ENCODE assay signal across 8 cellular contexts in genomic region chr4:4107411-4108107, GRCh38.
DNase-seq lines count a peak whose midpoint lies in the region; ATAC-seq and TF ChIP-seq lines count a peak whose summit lies in the region.
"Not testable (repeated sequence)": the region's sequence is repeated elsewhere in the genome, so short reads cannot be mapped to it uniquely, and the experiment has no call there.

No MANE protein-coding gene starts in this region.

- intact Hi-C loops in Panc1 (cut with micrococcal nuclease; ENCODE audit: unreplicated experiment), result not testable (repeated sequence)
- intact Hi-C loops in prostate gland (cut with DNase I), result loop anchor here (10.0 kb wide), 1 partner anchor 123 kb away; no protein-coding TSS in a partner anchor

- H3K9me3 Mint-ChIP-seq in stimulated activated naive CD8-positive, alpha-beta T cell treated with anti-CD3 and anti-CD28 coated beads, Interleukin-15, amount 100 ng/mL, for 72 hours, result not testable (repeated sequence)

- peak overlapping the region; percentile 24 to 33; a peak in 3 of 4 replicates for H3K4me3 ChIP-seq in Panc1 (ENCODE audit: low read depth in 2 of 2, low read length in 2 of 2)
- peak overlapping the region; percentile 70 for H3K4me3 ChIP-seq in coronary artery
- H3K4me3 ChIP-seq in iPS-20b (ENCODE audit: low read length), result peak overlapping the region; percentile 59; the same call in 1 of the 2 replicates
- peak overlapping the region in 1 of 2 donors; percentile 22 for H3K4me3 ChIP-seq in prostate gland

- CTCF ChIA-PET in Panc1 (lab: Charles Lee), result interaction anchor here (0.8 kb wide), 1 partner anchor 304 kb away, joined by 3 read pairs; no protein-coding TSS in a partner anchor

- POLR2A ChIA-PET in Panc1 (lab: Charles Lee), result not testable (repeated sequence)

- not testable (repeated sequence) for H3K9me3 ChIP-seq in Panc1 (ENCODE audit: control insufficient read depth, insufficient read depth, low read depth, low read length); iPS-20b (ENCODE audit: insufficient read depth, low read depth, low read length); prostate gland

- H3K27me3 ChIP-seq in Panc1 (ENCODE audit: control insufficient read depth, insufficient read depth, low read length); prostate gland (replicated peaks; ENCODE audit: insufficient read depth): not testable (repeated sequence)
- H3K27me3 ChIP-seq in iPS-20b (ENCODE audit: insufficient read depth, low read length), result peaks cover 35% of the 10 kb centered on the region

- not testable (repeated sequence) for H3K4me1 ChIP-seq in Panc1 (ENCODE audit: control insufficient read depth, insufficient read depth, low read length); iPS-20b (ENCODE audit: insufficient read depth, low read length); prostate gland (replicated peaks)

- not testable (repeated sequence) for H3K36me3 ChIP-seq in Panc1 (ENCODE audit: control insufficient read depth, insufficient read depth, low read length); iPS-20b (ENCODE audit: insufficient read depth, low read depth, low read length); prostate gland

- 12% methylated on average over 44 of the region's 52 CpGs for WGBS in prostate gland

- H3K27ac Mint-ChIP-seq in stimulated activated naive CD8-positive, alpha-beta T cell treated with anti-CD3 and anti-CD28 coated beads, Interleukin-15, amount 100 ng/mL, for 72 hours, result not testable (repeated sequence)

- H3K4me3 Mint-ChIP-seq in stimulated activated naive CD8-positive, alpha-beta T cell treated with anti-CD3 and anti-CD28 coated beads, Interleukin-15, amount 100 ng/mL, for 72 hours, result peak overlapping the region in 1 of 2 donors; percentile 80

- not testable (repeated sequence) for H3K27ac ChIP-seq in Panc1 (ENCODE audit: low read length); coronary artery; iPS-20b (ENCODE audit: low read length); prostate gland

- H3K9ac ChIP-seq in iPS-20b (ENCODE audit: low read depth, low read length), result not testable (repeated sequence)

- TF ChIP-seq POLR2A in prostate gland (IDR thresholded peaks at IDR 0.05), result not testable (repeated sequence)

- not testable (repeated sequence) for BruUV-seq in Panc1 (replicated peaks; lab: Mats Ljungman, UMichigan)

- H3K27me3 Mint-ChIP-seq in stimulated activated naive CD8-positive, alpha-beta T cell treated with anti-CD3 and anti-CD28 coated beads, Interleukin-15, amount 100 ng/mL, for 72 hours, result peaks cover 51% of the 10 kb centered on the region

- DNase-seq in DMS 273 (lab: John Stamatoyannopoulos, UW; ENCODE audit: unreplicated experiment) (peak; percentile 73), KBM-7 (peak; percentile 59), prostate gland (ENCODE audit: low spot score) (peak; percentile 36)
- not testable (repeated sequence) for DNase-seq in Panc1 (ENCODE audit: low read depth, low spot score); coronary artery (ENCODE audit: low spot score)
- DNase-seq in activated CD8-positive, alpha-beta memory T cell treated with anti-CD3 and anti-CD28 coated beads, Interleukin-2, amount 50 U/mL, for 48 hours, result peak; percentile 97
- peak; percentile 29 to 79 for DNase-seq in stimulated activated naive CD8-positive, alpha-beta T cell treated with anti-CD3 and anti-CD28 coated beads, Interleukin-15, amount 100 ng/mL, for 72 hours

- ATAC-seq in Panc1, result peak; percentile 83
- ATAC-seq in stimulated activated naive CD8-positive, alpha-beta T cell treated with anti-CD3 and anti-CD28 coated beads, Interleukin-15, amount 100 ng/mL, for 72 hours, result peak; percentile 45

- TF ChIP-seq CTCF in Panc1 (IDR thresholded peaks at IDR 0.05) (peak; percentile 79), coronary artery (IDR thresholded peaks at IDR 0.05) (peak; percentile 75), prostate gland (IDR thresholded peaks at IDR 0.05) (peak in 3 of 4 experiments; percentile 41 to 84 (median 68))

- H3K4me1 Mint-ChIP-seq in stimulated activated naive CD8-positive, alpha-beta T cell treated with anti-CD3 and anti-CD28 coated beads, Interleukin-15, amount 100 ng/mL, for 72 hours, result peaks cover 13% of the 10 kb centered on the region

- in situ Hi-C loops in KBM-7 (cut with MboI; ENCODE audit: low pct_unique_long_range_greater_than_20kb, low sequenced_read_pairs); Panc1 (cut with HindIII; ENCODE audit: low pct_unique_long_range_greater_than_20kb, low sequenced_read_pairs): not testable (repeated sequence)
